Comparison of ENCODE assay signal across 25 cellular contexts in genomic region chr2:233379441-233379840, GRCh38. TPM values are rescaled to one million over a fixed set of nuclear protein-coding genes. Genes with fewer than 3 reads are reported as not detected.
DNase-seq lines count a peak whose midpoint lies in the region; ATAC-seq and TF ChIP-seq lines count a peak whose summit lies in the region.
"Had no signal": no experiment of that assay in that cellular context is flagged by ENCODE, and none has a peak within 500 bp of the region (broad histone marks: within the 10 kb centered on the region; RNA-seq: fewer than 3 reads in every experiment).

No MANE protein-coding gene starts in this region.

- H3K27me3 ChIP-seq in CD4-positive, CD25-positive, alpha-beta regulatory T cell (ENCODE audit: control insufficient read depth, insufficient read depth, low read length) = no peaks in the 10 kb centered on the region
- no peaks in the 10 kb centered on the region for H3K27me3 ChIP-seq in GM23338 (ENCODE audit: insufficient read depth)
- H3K27me3 ChIP-seq: heart left ventricle, Peyer's patch, SJCRH30 had no signal

- peaks cover 9% of the 10 kb centered on the region for H4K20me1 ChIP-seq in GM23338 (replicated peaks; ENCODE audit: insufficient read depth)

- H3K4me3 ChIP-seq in CD4-positive, CD25-positive, alpha-beta regulatory T cell (ENCODE audit: low read depth, low read length) = no peak overlapping the region
- no peak overlapping the region for H3K4me3 ChIP-seq in GM23338
- H3K4me3 ChIP-seq: GM23248, heart left ventricle, K562, Peyer's patch, SJCRH30 had no signal

- no peak overlapping the region for H2AFZ ChIP-seq in GM23338
- H2AFZ ChIP-seq: GM23248 had no signal

- no peak overlapping the region for H3K4me2 ChIP-seq in GM23338

- H3K79me2 ChIP-seq in GM23338 (replicated peaks; ENCODE audit: insufficient read depth) = peaks cover 38% of the 10 kb centered on the region

- H3K4me1 ChIP-seq in CD4-positive, CD25-positive, alpha-beta regulatory T cell (ENCODE audit: control insufficient read depth, insufficient read depth, low read length, poor library complexity, severe bottlenecking) = peaks cover under 1% of the 10 kb centered on the region
- H3K4me1 ChIP-seq in GM23338 (ENCODE audit: insufficient read depth) = no peaks in the 10 kb centered on the region; the same call in 1 of the 2 replicates

- no peaks in the 10 kb centered on the region for H3K9me2 ChIP-seq in GM23338 (ENCODE audit: insufficient read depth)

- no peaks in the 10 kb centered on the region for H3K9me3 Mint-ChIP-seq in CD4-positive, CD25-positive, alpha-beta regulatory T cell
- no peaks in the 10 kb centered on the region for H3K9me3 Mint-ChIP-seq in GM23338
- no peaks in the 10 kb centered on the region for H3K9me3 Mint-ChIP-seq in natural killer cell treated with Interleukin-12 subunit alpha and Interleukin-12 subunit beta and Interleukin-15 and Interleukin-18, amount 100 ng/mL, for 72 hours
- H3K9me3 Mint-ChIP-seq: activated naive CD8-positive, alpha-beta T cell treated with anti-CD3 and anti-CD28 coated beads, Interleukin-2, amount 10 ng/mL, durations not matched to agents 7 days and 5 days had no signal

- no peak for DNase-seq in CD4-positive, CD25-positive, alpha-beta regulatory T cell
- DNase-seq in GM23338 (ENCODE audit: low spot score) (no peak), cerebellar cortex (ENCODE audit: low spot score) (peak; percentile 80), NAMALWA (ENCODE audit: low spot score) (no peak), UCSD-AML1 (lab: John Stamatoyannopoulos, UW; ENCODE audit: unreplicated experiment) (no peak), RKO (ENCODE audit: low spot score) (no peak)
- no peak for DNase-seq in natural killer cell treated with Interleukin-12 subunit alpha and Interleukin-12 subunit beta and Interleukin-15 and Interleukin-18, amount 100 ng/mL, for 72 hours (ENCODE audit: low spot score)
- no peak for DNase-seq in activated CD8-positive, alpha-beta memory T cell treated with anti-CD3 and anti-CD28 coated beads, Interleukin-2, amount 50 U/mL, for 4 hours
- DNase-seq: activated CD4-positive, alpha-beta T cell treated with anti-CD3 and anti-CD28 coated beads for 48 hours; activated CD8-positive, alpha-beta memory T cell treated with anti-CD3 and anti-CD28 coated beads, Interleukin-2, amount 10 ng/mL, durations not matched to agents 7 days and 5 days; activated naive CD8-positive, alpha-beta T cell treated with anti-CD3 and anti-CD28 coated beads, Interleukin-2, amount 10 ng/mL, durations not matched to agents 7 days and 5 days; DMS 273 treated with DMSO at 0.1 percent for 48 hours; effector CD4-positive, alpha-beta T cell; erythroblast; GM23248; heart left ventricle; NCI-H1694; NCI-H524; NK-92 treated with Interleukin-12 subunit alpha and Interleukin-12 subunit beta, amount 100 ng/mL, for 24 hours; SJCRH30; T-helper 2 cell; trophoblast cell had no signal

- no peak for TF ChIP-seq CTCF in GM23338 (conservative IDR thresholded peaks at IDR 0.05; ENCODE audit: low read depth in 2 of 2)

- H3K9me3 ChIP-seq in CD4-positive, CD25-positive, alpha-beta regulatory T cell (ENCODE audit: control insufficient read depth in 2 of 2, low read length in 2 of 2) = no peaks in the 10 kb centered on the region
- H3K9me3 ChIP-seq: heart left ventricle, Peyer's patch had no signal

- no peak for ATAC-seq in CD4-positive, CD25-positive, alpha-beta regulatory T cell (ENCODE audit: low read depth in 2 of 2)
- no peak for ATAC-seq in GM23338
- ATAC-seq in natural killer cell treated with Interleukin-12 subunit alpha and Interleukin-12 subunit beta and Interleukin-15 and Interleukin-18, amount 100 ng/mL, for 72 hours = no peak
- ATAC-seq: activated CD8-positive, alpha-beta memory T cell treated with anti-CD3 and anti-CD28 coated beads, Interleukin-2, amount 10 ng/mL, durations not matched to agents 7 days and 5 days; heart left ventricle; sciatic nerve had no signal

- peaks cover 42% of the 10 kb centered on the region for H3K36me3 Mint-ChIP-seq in CD4-positive, CD25-positive, alpha-beta regulatory T cell
- H3K36me3 Mint-ChIP-seq in GM23338 (ENCODE audit: low read depth) = peaks cover 8% of the 10 kb centered on the region; the same call in 2 of the 3 replicates
- peaks cover 5% of the 10 kb centered on the region for H3K36me3 Mint-ChIP-seq in natural killer cell treated with Interleukin-12 subunit alpha and Interleukin-12 subunit beta and Interleukin-15 and Interleukin-18, amount 100 ng/mL, for 72 hours

- no peak overlapping the region for H3K27ac ChIP-seq in CD4-positive, CD25-positive, alpha-beta regulatory T cell (ENCODE audit: insufficient read depth, low read length, poor library complexity, severe bottlenecking)
- H3K27ac ChIP-seq in GM23338 (ENCODE audit: low read depth) = no peak overlapping the region
- H3K27ac ChIP-seq: GM23248, heart left ventricle, Peyer's patch, SJCRH30 had no signal

- H3K27ac Mint-ChIP-seq in CD4-positive, CD25-positive, alpha-beta regulatory T cell = peak overlapping the region; percentile 77 to 91 (median 88)
- peak overlapping the region; percentile 7; the same call in 1 of the 2 replicates for H3K27ac Mint-ChIP-seq in GM23338
- peak overlapping the region; percentile 71 to 90 for H3K27ac Mint-ChIP-seq in natural killer cell treated with Interleukin-12 subunit alpha and Interleukin-12 subunit beta and Interleukin-15 and Interleukin-18, amount 100 ng/mL, for 72 hours
- H3K27ac Mint-ChIP-seq: activated CD8-positive, alpha-beta memory T cell treated with anti-CD3 and anti-CD28 coated beads, Interleukin-2, amount 10 ng/mL, durations not matched to agents 7 days and 5 days had no signal

- no peaks in the 10 kb centered on the region for H3F3A ChIP-seq in GM23338 (replicated peaks; ENCODE audit: low read depth)

- H3K4me1 Mint-ChIP-seq in CD4-positive, CD25-positive, alpha-beta regulatory T cell = peaks cover 23 to 63% (median 44%) of the 10 kb centered on the region in 4 donors
- H3K4me1 Mint-ChIP-seq in GM23338 = peaks cover 19% of the 10 kb centered on the region
- peaks cover 57 to 60% of the 10 kb centered on the region in 2 donors for H3K4me1 Mint-ChIP-seq in natural killer cell treated with Interleukin-12 subunit alpha and Interleukin-12 subunit beta and Interleukin-15 and Interleukin-18, amount 100 ng/mL, for 72 hours (ENCODE audit: low read depth in 2 of 2)

- no peak overlapping the region for H3K4me3 Mint-ChIP-seq in CD4-positive, CD25-positive, alpha-beta regulatory T cell
- no peak overlapping the region for H3K4me3 Mint-ChIP-seq in GM23338
- H3K4me3 Mint-ChIP-seq in natural killer cell treated with Interleukin-12 subunit alpha and Interleukin-12 subunit beta and Interleukin-15 and Interleukin-18, amount 100 ng/mL, for 72 hours = peak overlapping the region; percentile 72
- H3K4me3 Mint-ChIP-seq: activated CD8-positive, alpha-beta memory T cell treated with anti-CD3 and anti-CD28 coated beads, Interleukin-2, amount 10 ng/mL, durations not matched to agents 7 days and 5 days; activated naive CD8-positive, alpha-beta T cell treated with anti-CD3 and anti-CD28 coated beads, Interleukin-2, amount 10 ng/mL, durations not matched to agents 7 days and 5 days had no signal

- no peaks in the 10 kb centered on the region for H3K27me3 Mint-ChIP-seq in CD4-positive, CD25-positive, alpha-beta regulatory T cell
- no peaks in the 10 kb centered on the region for H3K27me3 Mint-ChIP-seq in GM23338 (ENCODE audit: insufficient read depth, low read depth, poor library complexity)
- H3K27me3 Mint-ChIP-seq in natural killer cell treated with Interleukin-12 subunit alpha and Interleukin-12 subunit beta and Interleukin-15 and Interleukin-18, amount 100 ng/mL, for 72 hours = no peaks in the 10 kb centered on the region
- H3K27me3 Mint-ChIP-seq: activated CD8-positive, alpha-beta memory T cell treated with anti-CD3 and anti-CD28 coated beads, Interleukin-2, amount 10 ng/mL, durations not matched to agents 7 days and 5 days; activated naive CD8-positive, alpha-beta T cell treated with anti-CD3 and anti-CD28 coated beads, Interleukin-2, amount 10 ng/mL, durations not matched to agents 7 days and 5 days had no signal

- peaks cover 6% of the 10 kb centered on the region for H3K36me3 ChIP-seq in CD4-positive, CD25-positive, alpha-beta regulatory T cell (ENCODE audit: control insufficient read depth, insufficient read depth, low read length)
- H3K36me3 ChIP-seq in GM23338 (ENCODE audit: insufficient read depth) = no peaks in the 10 kb centered on the region

TF ChIP-seq in GM23338, 12 proteins besides CTCF, POLR2A, EP300 and RAD21 (continues in another document):
- TF ChIP-seq POLR2AphosphoS5 (IDR thresholded peaks at IDR 0.05; ENCODE audit: low read depth) = no peak
- no peak for TF ChIP-seq CREB1 (CRISPR knock-in tag; IDR thresholded peaks at IDR 0.05; ENCODE audit: low read depth)
- no peak for TF ChIP-seq NANOG (IDR thresholded peaks at IDR 0.05; ENCODE audit: borderline replicate concordance)
- TF ChIP-seq ZNF114 (CRISPR knock-in tag; IDR thresholded peaks at IDR 0.05) = no peak

RNA-seq across cellular contexts. Expression of gene DGKD, which starts 25.1 kb away (rescaled TPM):
- total RNA-seq in CD4-positive, CD25-positive, alpha-beta regulatory T cell = 161 TPM
- polyA plus RNA-seq in CD4-positive, CD25-positive, alpha-beta regulatory T cell = 10 to 100 TPM; 11.3 to 12.7 (median 11.4) TPM
- total RNA-seq in GM23338 (2014; rRNA removed; shearing (Covaris generic)) = 20.5 and 23.4 TPM in 2 replicates
- 10.6 and 11.1 TPM in 2 replicates for polyA plus RNA-seq in GM23338 (2016; fragmentation: Nextera tagmentation; extraction: Ambion mirVana)
- 100 to 1,000 TPM in 1 of 2 donors, 10 to 100 TPM in 1; 82.4 to 124 TPM for total RNA-seq in natural killer cell treated with Interleukin-12 subunit alpha and Interleukin-12 subunit beta and Interleukin-15 and Interleukin-18, amount 100 ng/mL, for 72 hours

Comparison
In these comparisons a context has a peak if more than half of its experiments do, and no peak if none do; other contexts are left out.
1. H3K27ac Mint-ChIP-seq: peak in every context shown above with its lines; median percentile 88 in CD4-positive, CD25-positive, alpha-beta regulatory T cell; 80 in natural killer cell treated with Interleukin-12 subunit alpha and Interleukin-12 subunit beta and Interleukin-15 and Interleukin-18, amount 100 ng/mL, for 72 hours; 7 in GM23338.